22 cellular contexts compared by ENCODE assay signal in genomic region chr2:165844216-165844615, GRCh38.
"Had no signal": no experiment of that assay in that cellular context is flagged by ENCODE, and none has a peak within 500 bp of the region (broad histone marks: within the 10 kb centered on the region; RNA-seq: fewer than 3 reads in every experiment).

No MANE protein-coding gene starts in this region.

- H3K27ac ChIP-seq: esophagus squamous epithelium, hepatocyte, left ventricle myocardium inferior, lower lobe of right lung, pancreas, stomach, thoracic aorta, transverse colon had no signal

- H3K4me1 ChIP-seq: esophagus squamous epithelium, left ventricle myocardium inferior, lower lobe of right lung, pancreas, stomach, transverse colon had no signal

- ATAC-seq: effector memory CD8-positive, alpha-beta T cell; natural killer cell treated with Interleukin-12 subunit alpha and Interleukin-12 subunit beta and Interleukin-15 and Interleukin-18, amount 100 ng/mL, for 72 hours; pancreas; right cardiac atrium had no signal

- H3K36me3 Mint-ChIP-seq: natural killer cell treated with Interleukin-12 subunit alpha and Interleukin-12 subunit beta and Interleukin-15 and Interleukin-18, amount 100 ng/mL, for 72 hours had no signal

- H3K79me2 ChIP-seq: hepatocyte had no signal

- H3K4me1 Mint-ChIP-seq: memory B cell had no signal

- H3K9me3 ChIP-seq: esophagus squamous epithelium, lower lobe of right lung, pancreas, thoracic aorta, transverse colon had no signal

- H3K9me3 Mint-ChIP-seq: dendritic cell treated with granulocyte-macrophage colony-stimulating factor and Interleukin-4, amounts not matched to agents 40 ng/mL and 50 ng/mL, for 4 days; effector memory CD8-positive, alpha-beta T cell; natural killer cell treated with Interleukin-12 subunit alpha and Interleukin-12 subunit beta and Interleukin-15 and Interleukin-18, amount 100 ng/mL, for 72 hours had no signal

- H3K36me3 ChIP-seq: esophagus squamous epithelium, left ventricle myocardium inferior, lower lobe of right lung, pancreas, stomach, thoracic aorta, transverse colon had no signal

- H3K27ac Mint-ChIP-seq: dendritic cell treated with granulocyte-macrophage colony-stimulating factor and Interleukin-4, amounts not matched to agents 40 ng/mL and 50 ng/mL, for 4 days; effector memory CD8-positive, alpha-beta T cell; memory B cell; natural killer cell treated with Interleukin-12 subunit alpha and Interleukin-12 subunit beta and Interleukin-15 and Interleukin-18, amount 100 ng/mL, for 72 hours; progenitor cell of endocrine pancreas had no signal

- H3K27me3 Mint-ChIP-seq: dendritic cell treated with granulocyte-macrophage colony-stimulating factor and Interleukin-4, amounts not matched to agents 40 ng/mL and 50 ng/mL, for 4 days; effector memory CD8-positive, alpha-beta T cell; memory B cell; natural killer cell treated with Interleukin-12 subunit alpha and Interleukin-12 subunit beta and Interleukin-15 and Interleukin-18, amount 100 ng/mL, for 72 hours; progenitor cell of endocrine pancreas had no signal

- H3K4me2 ChIP-seq: hepatocyte had no signal

- H3K4me3 ChIP-seq: esophagus squamous epithelium, hepatocyte, left ventricle myocardium inferior, lower lobe of right lung, pancreas, stomach, thoracic aorta, transverse colon had no signal

- H3K4me3 Mint-ChIP-seq: dendritic cell treated with granulocyte-macrophage colony-stimulating factor and Interleukin-4, amounts not matched to agents 40 ng/mL and 50 ng/mL, for 4 days; effector memory CD8-positive, alpha-beta T cell; memory B cell; natural killer cell treated with Interleukin-12 subunit alpha and Interleukin-12 subunit beta and Interleukin-15 and Interleukin-18, amount 100 ng/mL, for 72 hours had no signal

- DNase-seq: effector memory CD8-positive, alpha-beta T cell; esophagus squamous epithelium; foreskin fibroblast; head of caudate nucleus; left ventricle myocardium inferior; lower lobe of right lung; midbrain; occipital lobe; pancreas; right cardiac atrium; small intestine; stimulated activated CD4-positive, alpha-beta T cell treated with anti-CD3 and anti-CD28 coated beads, Interleukin-12 subunit alpha, Interleukin-12 subunit beta, amount 100 ng/mL, for 4 hours; stimulated activated naive CD4-positive, alpha-beta T cell; stomach; substantia nigra; transverse colon had no signal

- H3K27me3 ChIP-seq: esophagus squamous epithelium, hepatocyte, pancreas, stomach, transverse colon had no signal

- H2AFZ ChIP-seq: hepatocyte had no signal
